Comparison of ENCODE assay signal across 8 cellular contexts in the genomic region with DNA sequence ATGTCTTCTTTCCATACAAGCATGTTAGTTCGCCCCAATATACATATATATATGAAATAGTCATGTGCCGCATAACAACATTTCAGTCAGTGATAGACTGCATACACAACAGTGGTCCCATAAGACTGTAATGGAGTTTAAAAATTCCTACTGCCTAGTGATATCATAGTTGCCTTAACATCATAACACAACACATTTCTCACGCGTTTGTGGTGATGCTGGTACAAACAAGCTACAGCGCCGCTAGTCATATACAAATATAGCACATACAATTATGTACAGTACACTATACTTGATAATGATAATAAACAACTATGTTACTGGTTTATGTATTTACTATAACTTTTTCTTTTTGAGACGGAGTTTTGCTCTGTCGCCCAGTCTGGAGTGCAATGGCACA. TPM values are rescaled to one million over a fixed set of nuclear protein-coding genes. Genes with fewer than 3 reads are reported as not detected.
"Had no signal": no experiment of that assay in that cellular context is flagged by ENCODE, and none has a peak within 500 bp of the region (broad histone marks: within the 10 kb centered on the region; RNA-seq: fewer than 3 reads in every experiment).

No MANE protein-coding gene starts in this region.

- H3K4me2 ChIP-seq: KMS-11 had no signal

- DNase-seq: IMR-90, KBM-7, KG1 had no signal

- H3K4me3 ChIP-seq: K562 had no signal

- H3K9ac ChIP-seq: KMS-11 had no signal

- H3K27ac ChIP-seq: HL-60, KMS-11 had no signal

RNA-seq across cellular contexts. Expression of a gene that starts 10.7 kb away (rescaled TPM):
- polyA plus RNA-seq: HepG2, IgD-negative memory B cell, K562 had no signal

RNA-seq across cellular contexts. Expression of a gene that starts 13.8 kb away (rescaled TPM):
- polyA plus RNA-seq: HepG2, IMR-90, K562 had no signal

RNA-seq across cellular contexts. Expression of a gene that starts 35.2 kb away (rescaled TPM):
- polyA plus RNA-seq: HepG2 had no signal

RNA-seq across cellular contexts. Expression of a gene that starts 46.5 kb away (rescaled TPM):
- polyA plus RNA-seq: HepG2, IgD-negative memory B cell, IMR-90, K562 had no signal
